Comparison of ENCODE assay signal across 8 cellular contexts in the genomic region with DNA sequence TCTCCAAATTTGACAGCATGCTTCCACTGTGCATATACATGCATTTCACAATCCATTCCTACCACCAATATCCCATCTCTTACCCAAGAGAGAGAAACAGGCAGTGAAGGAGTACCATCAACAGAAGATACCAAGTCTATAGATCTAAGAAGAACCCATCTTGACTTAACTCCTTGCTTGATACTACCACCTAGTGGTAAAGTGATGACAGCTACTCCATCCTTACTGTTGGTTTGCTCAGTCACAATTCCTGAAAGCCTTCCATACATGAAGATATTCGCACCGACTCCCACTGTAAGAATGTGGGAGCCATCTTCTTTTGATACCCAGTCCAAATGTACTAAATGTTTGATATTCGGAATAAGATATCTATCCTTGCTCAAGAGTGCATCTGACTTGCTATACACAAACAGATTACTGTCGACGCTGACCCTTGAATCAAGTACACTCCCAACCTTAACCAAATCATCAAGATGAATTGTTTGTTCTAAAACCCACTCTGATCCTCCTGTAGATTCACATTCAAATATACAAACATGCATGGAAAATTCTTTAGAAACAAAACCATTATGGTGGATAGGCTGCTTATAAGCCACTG.
A peak's percentile ranks its signal among the peaks of the same experiment; 100 is the strongest.
DNase-seq lines count a peak whose midpoint lies in the region; ATAC-seq and TF ChIP-seq lines count a peak whose summit lies in the region.

No MANE protein-coding gene starts in this region.

- peak; percentile 65 for TF ChIP-seq CTCF in LNCaP clone FGC (IDR thresholded peaks at IDR 0.05; ENCODE audit: control insufficient read depth, extremely low read depth, insufficient read depth)
- peak; percentile 58 for TF ChIP-seq CTCF in VCaP (conservative IDR thresholded peaks at IDR 0.05)

- H3K9me3 Mint-ChIP-seq in activated CD8-positive, alpha-beta memory T cell treated with anti-CD3 and anti-CD28 coated beads, Interleukin-2, amount 10 ng/mL, durations not matched to agents 7 days and 5 days (ENCODE audit: low read depth) = no peaks in the 10 kb centered on the region

- no peak overlapping the region for H3K4me3 Mint-ChIP-seq in activated CD8-positive, alpha-beta memory T cell treated with anti-CD3 and anti-CD28 coated beads, Interleukin-2, amount 10 ng/mL, durations not matched to agents 7 days and 5 days

- no peaks in the 10 kb centered on the region for H3K36me3 Mint-ChIP-seq in activated CD8-positive, alpha-beta memory T cell treated with anti-CD3 and anti-CD28 coated beads, Interleukin-2, amount 10 ng/mL, durations not matched to agents 7 days and 5 days

- H3K27me3 Mint-ChIP-seq in activated CD8-positive, alpha-beta memory T cell treated with anti-CD3 and anti-CD28 coated beads, Interleukin-2, amount 10 ng/mL, durations not matched to agents 7 days and 5 days = no peaks in the 10 kb centered on the region

- no peak overlapping the region; the same call in 1 of the 2 replicates for H3K27ac ChIP-seq in VCaP

- DNase-seq in GF-D8 (lab: John Stamatoyannopoulos, UW) (peak; percentile 0), LNCaP clone FGC (ENCODE audit: low read depth) (peak; percentile 42), left lobe of liver (ENCODE audit: low spot score) (no peak), NCI-H774 (lab: John Stamatoyannopoulos, UW) (no peak)
- DNase-seq in activated T-cell treated with anti-CD3 and anti-CD28 coated beads, Interleukin-2, amount 50 U/mL, for 1 hour = no peak
- DNase-seq in activated CD4-positive, CD25-positive, alpha-beta regulatory T cell treated with anti-CD3 and anti-CD28 coated beads, Interleukin-2, amount 50 U/mL, for 72 hours = no peak
- no peak for DNase-seq in activated CD8-positive, alpha-beta memory T cell treated with anti-CD3 and anti-CD28 coated beads, Interleukin-2, amount 10 ng/mL, durations not matched to agents 7 days and 5 days

- no peak overlapping the region for H3K4me3 ChIP-seq in LNCaP clone FGC (ENCODE audit: low read depth, low read length)

- no peak overlapping the region for H3K27ac Mint-ChIP-seq in activated CD8-positive, alpha-beta memory T cell treated with anti-CD3 and anti-CD28 coated beads, Interleukin-2, amount 10 ng/mL, durations not matched to agents 7 days and 5 days

- no peaks in the 10 kb centered on the region for H3K4me1 Mint-ChIP-seq in activated CD8-positive, alpha-beta memory T cell treated with anti-CD3 and anti-CD28 coated beads, Interleukin-2, amount 10 ng/mL, durations not matched to agents 7 days and 5 days

- ATAC-seq in left lobe of liver = peak; percentile 86
- ATAC-seq in activated CD8-positive, alpha-beta memory T cell treated with anti-CD3 and anti-CD28 coated beads, Interleukin-2, amount 10 ng/mL, durations not matched to agents 7 days and 5 days = no peak

- CTCF ChIA-PET in activated CD8-positive, alpha-beta memory T cell treated with anti-CD3 and anti-CD28 coated beads, Interleukin-2, amount 10 ng/mL, durations not matched to agents 7 days and 5 days (lab: Charles Lee) = interaction anchor here (0.9 to 2.7 kb wide), 9 partner anchors 9 to 366 kb away, joined by 3 to 9 read pairs (median 4); no protein-coding TSS in a partner anchor

Comparison
In these comparisons a context has a peak if more than half of its experiments do, and no peak if none do; other contexts are left out.
1. DNase-seq: peak in GF-D8 (single experiment) and LNCaP clone FGC (single experiment); none in left lobe of liver (single experiment), activated T-cell treated with anti-CD3 and anti-CD28 coated beads, Interleukin-2, amount 50 U/mL, for 1 hour (single experiment), activated CD4-positive, CD25-positive, alpha-beta regulatory T cell treated with anti-CD3 and anti-CD28 coated beads, Interleukin-2, amount 50 U/mL, for 72 hours (single experiment), activated CD8-positive, alpha-beta memory T cell treated with anti-CD3 and anti-CD28 coated beads, Interleukin-2, amount 10 ng/mL, durations not matched to agents 7 days and 5 days (single experiment) and NCI-H774 (single experiment).